Comparison of ENCODE assay signal across 10 cellular contexts in genomic region chr4:176436500-176436973, GRCh38.
DNase-seq lines count a peak whose midpoint lies in the region; ATAC-seq and TF ChIP-seq lines count a peak whose summit lies in the region.
"Had no signal": no experiment of that assay in that cellular context is flagged by ENCODE, and none has a peak within 500 bp of the region (broad histone marks: within the 10 kb centered on the region; RNA-seq: fewer than 3 reads in every experiment).

No MANE protein-coding gene starts in this region.

- no peak overlapping the region for H3K4me3 ChIP-seq in SJCRH30
- no peak overlapping the region for H3K4me3 ChIP-seq in kidney epithelial cell (ENCODE audit: low read depth, low read length)
- H3K4me3 ChIP-seq in sigmoid colon, result no peak overlapping the region

- ATAC-seq in GM18511 (IDR thresholded peaks at IDR 0.05; ENCODE audit: unreplicated experiment) (peak; percentile 52), HG02973 (IDR thresholded peaks at IDR 0.05; ENCODE audit: unreplicated experiment) (peak; percentile 47)

- DNase-seq in SJCRH30 (no peak), kidney epithelial cell (ENCODE audit: low read depth) (peak; percentile 41), NCI-H146 (lab: John Stamatoyannopoulos, UW) (no peak), NCI-H446 treated with DMSO at 0.1 percent for 48 hours (lab: John Stamatoyannopoulos, UW) (no peak), sigmoid colon (no peak), NCI-H1930 (lab: John Stamatoyannopoulos, UW) (no peak)
- DNase-seq: activated effector memory CD4-positive, alpha-beta T cell treated with anti-CD3 and anti-CD28 coated beads, Interleukin-2, amount 50 U/mL, for 16 hours; Kasumi-1 had no signal

- H3K27ac ChIP-seq in SJCRH30 (peak overlapping the region; percentile 35; the same call in 1 of the 2 replicates), sigmoid colon (no peak overlapping the region)

- H3K4me1 ChIP-seq in SJCRH30 (peaks cover 16% of the 10 kb centered on the region; the same call in 1 of the 2 replicates), sigmoid colon (no peaks in the 10 kb centered on the region)

- H3K27me3 ChIP-seq in SJCRH30 (no peaks in the 10 kb centered on the region), kidney epithelial cell (ENCODE audit: control insufficient read depth, insufficient read depth, low read length) (no peaks in the 10 kb centered on the region), sigmoid colon (no peaks in the 10 kb centered on the region)

- no peaks in the 10 kb centered on the region for H3K36me3 ChIP-seq in SJCRH30
- H3K36me3 ChIP-seq in kidney epithelial cell (ENCODE audit: control insufficient read depth, insufficient read depth, low read length), result no peaks in the 10 kb centered on the region
- no peaks in the 10 kb centered on the region for H3K36me3 ChIP-seq in sigmoid colon

- 61 to 68% methylated on average over 3 of the region's 3 CpGs for WGBS in sigmoid colon, 2 donors

- no peak for TF ChIP-seq POLR2A in sigmoid colon (IDR thresholded peaks at IDR 0.05)

- intact Hi-C loops in sigmoid colon (cut with DNase I), result no loop called here

- no peak for TF ChIP-seq EP300 in sigmoid colon (IDR thresholded peaks at IDR 0.05)

- no peaks in the 10 kb centered on the region for H3K9me3 ChIP-seq in SJCRH30 (replicated peaks)
- no peaks in the 10 kb centered on the region for H3K9me3 ChIP-seq in sigmoid colon

- no peak for TF ChIP-seq CTCF in kidney epithelial cell (IDR thresholded peaks at IDR 0.05; ENCODE audit: insufficient read depth, low read length, poor library complexity, severe bottlenecking)
- TF ChIP-seq CTCF in sigmoid colon (IDR thresholded peaks at IDR 0.05), result no peak
